1 cellular context compared by ENCODE assay signal in genomic region chr12:27840229-27840999, GRCh38.
A peak's percentile ranks its signal among the peaks of the same experiment; 100 is the strongest.
TF ChIP-seq lines count a peak whose summit lies in the region.

No MANE protein-coding gene starts in this region.

TF ChIP-seq in GM12878, 131 proteins besides CTCF, POLR2A, EP300 and RAD21 (continued from another document):
- no peak for TF ChIP-seq USF1 (IDR thresholded peaks at IDR 0.05; ENCODE audit: borderline replicate concordance, extremely low read length, insufficient read depth, low read depth, low read length)
- no peak for TF ChIP-seq SMARCA5 (IDR thresholded peaks at IDR 0.05)
- 0 out of 2 replicates have a peak, but pooled peaks have one; percentile 29 for TF ChIP-seq SPI1 (IDR thresholded peaks at IDR 0.05; ENCODE audit: borderline replicate concordance, insufficient read depth, low read depth, low read length)
- no peak for TF ChIP-seq EED (IDR thresholded peaks at IDR 0.05; ENCODE audit: low read depth)
- no peak for TF ChIP-seq SREBF2 (IDR thresholded peaks at IDR 0.05; ENCODE audit: low read length)
- TF ChIP-seq, protein P1, sequence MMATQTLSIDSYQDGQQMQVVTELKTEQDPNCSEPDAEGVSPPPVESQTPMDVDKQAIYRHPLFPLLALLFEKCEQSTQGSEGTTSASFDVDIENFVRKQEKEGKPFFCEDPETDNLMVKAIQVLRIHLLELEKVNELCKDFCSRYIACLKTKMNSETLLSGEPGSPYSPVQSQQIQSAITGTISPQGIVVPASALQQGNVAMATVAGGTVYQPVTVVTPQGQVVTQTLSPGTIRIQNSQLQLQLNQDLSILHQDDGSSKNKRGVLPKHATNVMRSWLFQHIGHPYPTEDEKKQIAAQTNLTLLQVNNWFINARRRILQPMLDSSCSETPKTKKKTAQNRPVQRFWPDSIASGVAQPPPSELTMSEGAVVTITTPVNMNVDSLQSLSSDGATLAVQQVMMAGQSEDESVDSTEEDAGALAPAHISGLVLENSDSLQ (IDR thresholded peaks at IDR 0.05): peak; percentile 45; the same call in 1 of the 2 replicates
- no peak for TF ChIP-seq FOXK2 (IDR thresholded peaks at IDR 0.05)
- no peak for TF ChIP-seq E4F1 (IDR thresholded peaks at IDR 0.05; ENCODE audit: borderline replicate concordance, partially characterized antibody)
- TF ChIP-seq TCF3 (IDR thresholded peaks at IDR 0.05; ENCODE audit: borderline replicate concordance, insufficient read depth, low read depth, low read length): no peak
- no peak for TF ChIP-seq NFXL1 (IDR thresholded peaks at IDR 0.05; ENCODE audit: borderline replicate concordance)
- TF ChIP-seq CHD1 (IDR thresholded peaks at IDR 0.05; ENCODE audit: low read depth, low read length): no peak
- peak; percentile 53 for TF ChIP-seq RUNX3 (IDR thresholded peaks at IDR 0.05; ENCODE audit: low read length)
- no peak for TF ChIP-seq WRNIP1 (IDR thresholded peaks at IDR 0.05; ENCODE audit: borderline replicate concordance, low read depth, low read length)
- TF ChIP-seq MTA2 (IDR thresholded peaks at IDR 0.05; ENCODE audit: low read depth): 0 out of 2 replicates have a peak, but pooled peaks have one; percentile 26
- TF ChIP-seq HDAC2 (IDR thresholded peaks at IDR 0.05): no peak
- TF ChIP-seq KLF5 (IDR thresholded peaks at IDR 0.05; ENCODE audit: partially characterized antibody): no peak
- no peak for TF ChIP-seq ZZZ3 (IDR thresholded peaks at IDR 0.05; ENCODE audit: control insufficient read depth, insufficient read length, low read depth)
